1 cellular context compared by ENCODE assay signal in the genomic region with DNA sequence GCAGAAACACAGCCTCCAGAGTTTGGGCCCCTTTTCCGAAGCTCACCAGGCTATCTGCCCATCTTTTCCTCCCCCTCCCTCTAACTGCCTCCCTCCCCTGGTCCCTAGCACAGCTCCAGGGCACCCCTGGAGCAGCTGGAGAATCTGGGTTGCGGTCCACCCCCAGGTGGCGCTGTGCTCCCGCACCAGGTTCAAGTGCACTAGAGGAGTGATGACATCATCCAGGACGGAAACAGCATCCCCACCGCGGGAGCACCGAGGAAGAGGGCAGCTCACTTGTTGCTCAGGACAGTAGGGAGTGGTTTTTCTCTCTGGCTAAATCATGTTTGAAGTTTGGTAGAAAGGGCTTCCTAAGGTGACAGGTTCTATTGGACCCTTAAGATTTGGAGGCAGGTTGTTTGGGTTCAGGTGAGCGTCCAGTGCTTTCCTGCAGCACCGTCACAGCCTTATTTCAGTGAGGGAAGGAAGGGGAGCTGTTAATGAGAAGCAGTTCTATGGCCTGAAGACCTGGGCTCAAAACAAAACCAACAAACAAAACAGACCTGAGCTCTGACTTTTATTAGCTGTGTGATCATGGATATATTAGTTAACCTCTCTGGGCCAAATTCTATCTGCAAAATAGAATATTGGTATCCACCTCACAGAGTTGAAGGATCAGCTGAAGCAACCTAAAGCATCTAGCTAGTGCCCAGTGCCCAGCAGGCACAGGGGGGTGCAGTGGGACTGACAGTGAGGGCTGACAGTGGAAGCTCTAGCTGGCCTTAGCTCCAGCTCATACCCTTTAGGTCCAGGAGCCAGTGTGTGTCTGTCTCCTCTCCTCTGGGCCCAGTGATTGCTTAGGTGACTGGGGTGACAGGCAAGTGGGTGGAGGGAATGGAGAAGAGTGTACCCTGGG.
TF ChIP-seq lines count a peak whose summit lies in the region.

No MANE protein-coding gene starts in this region.

TF ChIP-seq in HEK293, 187 proteins besides CTCF, POLR2A, EP300 and RAD21 (continued from another document and continues in another):
- TF ChIP-seq, protein P1, sequence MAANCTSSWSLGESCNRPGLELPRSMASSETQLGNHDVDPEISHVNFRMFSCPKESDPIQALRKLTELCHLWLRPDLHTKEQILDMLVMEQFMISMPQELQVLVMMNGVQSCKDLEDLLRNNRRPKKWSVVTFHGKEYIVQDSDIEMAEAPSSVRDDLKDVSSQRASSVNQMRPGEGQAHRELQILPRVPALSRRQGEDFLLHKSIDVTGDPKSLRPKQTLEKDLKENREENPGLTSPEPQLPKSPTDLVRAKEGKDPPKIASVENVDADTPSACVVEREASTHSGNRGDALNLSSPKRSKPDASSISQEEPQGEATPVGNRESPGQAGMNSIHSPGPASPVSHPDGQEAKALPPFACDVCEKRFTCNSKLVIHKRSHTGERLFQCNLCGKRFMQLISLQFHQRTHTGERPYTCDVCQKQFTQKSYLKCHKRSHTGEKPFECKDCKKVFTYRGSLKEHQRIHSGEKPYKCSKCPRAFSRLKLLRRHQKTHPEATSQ (tag by site-specific recombination; IDR thresholded peaks at IDR 0.05): no peak
- TF ChIP-seq ZNF768 (tag by site-specific recombination; IDR thresholded peaks at IDR 0.05) (peak; percentile 76; the same call in 1 of the 2 replicates), ZNF785 (tag by site-specific recombination; IDR thresholded peaks at IDR 0.05) (no peak), ZNF629 (tag by site-specific recombination; IDR thresholded peaks at IDR 0.05) (peak; percentile 98), KLF16 (tag by site-specific recombination; IDR thresholded peaks at IDR 0.05) (peak; percentile 51; the same call in 1 of the 2 replicates), ZNF843 (tag by site-specific recombination; IDR thresholded peaks at IDR 0.05) (no peak), ZNF677 (tag by site-specific recombination; IDR thresholded peaks at IDR 0.05) (no peak), ZNF692 (tag by site-specific recombination; IDR thresholded peaks at IDR 0.05) (peak; percentile 79; the same call in 1 of the 2 replicates), PBX3 (CRISPR knock-in tag; IDR thresholded peaks at IDR 0.05) (0 out of 2 replicates have a peak, but pooled peaks have one; percentile 32), ZNF394 (tag by site-specific recombination; IDR thresholded peaks at IDR 0.05; ENCODE audit: borderline replicate concordance) (peak; percentile 97), ELK4 (IDR thresholded peaks at IDR 0.05; ENCODE audit: borderline replicate concordance, low read depth, low read length) (no peak), ZNF280C (tag by site-specific recombination; IDR thresholded peaks at IDR 0.05) (no peak), HIC1 (tag by site-specific recombination; IDR thresholded peaks at IDR 0.05) (peak; percentile 58), ZNF398 (tag by site-specific recombination; IDR thresholded peaks at IDR 0.05) (peak; percentile 35; the same call in 1 of the 2 replicates), ZBTB26 (tag by site-specific recombination; optimal IDR thresholded peaks at IDR 0.05) (peak; percentile 31), PRDM1 (tag by site-specific recombination; IDR thresholded peaks at IDR 0.05) (0 out of 2 replicates have a peak, but pooled peaks have one; percentile 24), ZNF391 (tag by site-specific recombination; IDR thresholded peaks at IDR 0.05; ENCODE audit: borderline replicate concordance, low read depth) (peak; percentile 73; the same call in 1 of the 2 replicates), ZNF558 (tag by site-specific recombination; IDR thresholded peaks at IDR 0.05) (peak; percentile 52), ZFHX2 (tag by site-specific recombination; conservative IDR thresholded peaks at IDR 0.05) (peak; percentile 48), ZXDB (tag by site-specific recombination; IDR thresholded peaks at IDR 0.05) (peak; percentile 87), GLIS1 (tag by site-specific recombination; IDR thresholded peaks at IDR 0.05) (peak; percentile 83), ZNF639 (tag by site-specific recombination; IDR thresholded peaks at IDR 0.05) (peak; percentile 86), ZNF324 (tag by site-specific recombination; IDR thresholded peaks at IDR 0.05) (peak; percentile 93)
- TF ChIP-seq, protein P2, sequence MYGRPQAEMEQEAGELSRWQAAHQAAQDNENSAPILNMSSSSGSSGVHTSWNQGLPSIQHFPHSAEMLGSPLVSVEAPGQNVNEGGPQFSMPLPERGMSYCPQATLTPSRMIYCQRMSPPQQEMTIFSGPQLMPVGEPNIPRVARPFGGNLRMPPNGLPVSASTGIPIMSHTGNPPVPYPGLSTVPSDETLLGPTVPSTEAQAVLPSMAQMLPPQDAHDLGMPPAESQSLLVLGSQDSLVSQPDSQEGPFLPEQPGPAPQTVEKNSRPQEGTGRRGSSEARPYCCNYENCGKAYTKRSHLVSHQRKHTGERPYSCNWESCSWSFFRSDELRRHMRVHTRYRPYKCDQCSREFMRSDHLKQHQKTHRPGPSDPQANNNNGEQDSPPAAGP (tag by site-specific recombination; IDR thresholded peaks at IDR 0.05): peak; percentile 97
- TF ChIP-seq, protein P3, sequence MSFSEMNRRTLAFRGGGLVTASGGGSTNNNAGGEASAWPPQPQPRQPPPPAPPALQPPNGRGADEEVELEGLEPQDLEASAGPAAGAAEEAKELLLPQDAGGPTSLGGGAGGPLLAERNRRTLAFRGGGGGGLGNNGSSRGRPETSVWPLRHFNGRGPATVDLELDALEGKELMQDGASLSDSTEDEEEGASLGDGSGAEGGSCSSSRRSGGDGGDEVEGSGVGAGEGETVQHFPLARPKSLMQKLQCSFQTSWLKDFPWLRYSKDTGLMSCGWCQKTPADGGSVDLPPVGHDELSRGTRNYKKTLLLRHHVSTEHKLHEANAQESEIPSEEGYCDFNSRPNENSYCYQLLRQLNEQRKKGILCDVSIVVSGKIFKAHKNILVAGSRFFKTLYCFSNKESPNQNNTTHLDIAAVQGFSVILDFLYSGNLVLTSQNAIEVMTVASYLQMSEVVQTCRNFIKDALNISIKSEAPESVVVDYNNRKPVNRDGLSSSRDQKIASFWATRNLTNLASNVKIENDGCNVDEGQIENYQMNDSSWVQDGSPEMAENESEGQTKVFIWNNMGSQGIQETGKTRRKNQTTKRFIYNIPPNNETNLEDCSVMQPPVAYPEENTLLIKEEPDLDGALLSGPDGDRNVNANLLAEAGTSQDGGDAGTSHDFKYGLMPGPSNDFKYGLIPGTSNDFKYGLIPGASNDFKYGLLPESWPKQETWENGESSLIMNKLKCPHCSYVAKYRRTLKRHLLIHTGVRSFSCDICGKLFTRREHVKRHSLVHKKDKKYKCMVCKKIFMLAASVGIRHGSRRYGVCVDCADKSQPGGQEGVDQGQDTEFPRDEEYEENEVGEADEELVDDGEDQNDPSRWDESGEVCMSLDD (tag by site-specific recombination; IDR thresholded peaks at IDR 0.05): peak; percentile 70
- TF ChIP-seq, protein P4, sequence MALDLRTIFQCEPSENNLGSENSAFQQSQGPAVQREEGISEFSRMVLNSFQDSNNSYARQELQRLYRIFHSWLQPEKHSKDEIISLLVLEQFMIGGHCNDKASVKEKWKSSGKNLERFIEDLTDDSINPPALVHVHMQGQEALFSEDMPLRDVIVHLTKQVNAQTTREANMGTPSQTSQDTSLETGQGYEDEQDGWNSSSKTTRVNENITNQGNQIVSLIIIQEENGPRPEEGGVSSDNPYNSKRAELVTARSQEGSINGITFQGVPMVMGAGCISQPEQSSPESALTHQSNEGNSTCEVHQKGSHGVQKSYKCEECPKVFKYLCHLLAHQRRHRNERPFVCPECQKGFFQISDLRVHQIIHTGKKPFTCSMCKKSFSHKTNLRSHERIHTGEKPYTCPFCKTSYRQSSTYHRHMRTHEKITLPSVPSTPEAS (tag by site-specific recombination; IDR thresholded peaks at IDR 0.05): 0 out of 2 replicates have a peak, but pooled peaks have one; percentile 38
